ENCODE assay signal across 10 cellular contexts in the genomic region with DNA sequence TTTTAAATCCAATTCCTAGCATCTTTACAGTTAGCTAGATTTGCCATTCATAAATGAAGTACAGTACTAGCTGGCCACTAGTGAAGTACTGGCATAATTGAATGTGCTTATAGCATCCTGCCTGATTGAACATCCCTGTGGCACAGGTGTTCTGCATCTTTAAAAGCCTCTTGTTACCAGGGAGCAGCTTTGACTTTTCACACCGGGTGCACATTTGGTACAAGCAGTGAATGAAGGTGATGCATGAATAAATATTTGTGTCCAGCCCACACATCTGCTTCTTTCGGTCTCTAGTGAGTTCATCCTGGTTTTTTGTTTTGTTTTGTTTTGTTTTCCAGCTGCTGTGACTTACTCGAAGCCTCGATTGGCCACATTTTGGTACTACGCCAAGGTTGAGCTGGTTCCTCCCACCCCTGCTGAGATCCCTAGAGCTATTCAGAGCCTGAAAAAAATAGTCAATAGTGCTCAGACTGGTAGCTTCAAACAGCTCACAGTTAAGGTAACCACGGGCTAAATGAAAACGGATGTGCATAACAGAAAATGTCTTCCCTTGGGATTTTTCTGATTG. TPM values are rescaled to one million over a fixed set of nuclear protein-coding genes. Genes with fewer than 3 reads are reported as not detected.
A peak's percentile ranks its signal among the peaks of the same experiment; 100 is the strongest.
DNase-seq lines count a peak whose midpoint lies in the region; FAIRE-seq and TF ChIP-seq lines count a peak whose summit lies in the region.
"Had no signal": no experiment of that assay in that cellular context is flagged by ENCODE, and none has a peak within 500 bp of the region (broad histone marks: within the 10 kb centered on the region; RNA-seq: fewer than 3 reads in every experiment).

No MANE protein-coding gene starts in this region.

- peaks cover 6% of the 10 kb centered on the region for H3K79me2 ChIP-seq in trophoblast cell (ENCODE audit: control insufficient read depth, insufficient read depth, low read length, poor library complexity)

- in situ Hi-C loops in astrocyte of the spinal cord (cut with HindIII; ENCODE audit: low sequenced_read_pairs), result no loop called here

- H3K36me3 ChIP-seq in GM06990 (ENCODE audit: control insufficient read depth, insufficient read depth, low read length), result peaks cover 1% of the 10 kb centered on the region; the same call in 1 of the 2 replicates
- peaks cover 6 to 11% of the 10 kb centered on the region in 2 experiments for H3K36me3 ChIP-seq in trophoblast cell (ENCODE audit: control insufficient read depth in 1 of 2, insufficient read depth in 2 of 2, low read length in 2 of 2)
- peaks cover 8 to 16% of the 10 kb centered on the region in 2 donors for H3K36me3 ChIP-seq in kidney (ENCODE audit: control insufficient read depth in 1 of 2, insufficient read depth in 2 of 2, low read length in 2 of 2)

- peak overlapping the region; percentile 1 for H3K4ac ChIP-seq in trophoblast cell (ENCODE audit: low read depth, low read length)

- H2BK120ac ChIP-seq in trophoblast cell (ENCODE audit: insufficient read depth, low read length, poor library complexity), result no peak overlapping the region

- no peak for FAIRE-seq in kidney (lab: Jason Lieb, UNC)
- FAIRE-seq: endothelial cell of umbilical vein had no signal

- no peak overlapping the region for H2AFZ ChIP-seq in trophoblast cell (ENCODE audit: insufficient read depth, low read length, poor library complexity)

- TF ChIP-seq CTCF in GM06990 (IDR thresholded peaks at IDR 0.05; ENCODE audit: insufficient read depth, low read length, poor library complexity, severe bottlenecking), result no peak
- TF ChIP-seq CTCF in astrocyte of the spinal cord (IDR thresholded peaks at IDR 0.05; ENCODE audit: low read depth, low read length), result no peak
- no peak for TF ChIP-seq CTCF in kidney (IDR thresholded peaks at IDR 0.05; ENCODE audit: borderline replicate concordance, extremely low read depth, insufficient read depth)

- H3K9me3 ChIP-seq in trophoblast cell (ENCODE audit: insufficient read depth, low read depth, low read length) (no peaks in the 10 kb centered on the region), kidney (ENCODE audit: control insufficient read depth in 1 of 2, low read length in 2 of 2) (no peaks in the 10 kb centered on the region)
- H3K9me3 ChIP-seq: spleen had no signal

- no peak overlapping the region for H2BK5ac ChIP-seq in trophoblast cell (ENCODE audit: low read depth, low read length, poor library complexity)

- H4K91ac ChIP-seq in trophoblast cell (ENCODE audit: low read depth, low read length), result no peak overlapping the region

- H2AK5ac ChIP-seq in trophoblast cell (ENCODE audit: low read length), result no peak overlapping the region

- H3K27ac ChIP-seq in trophoblast cell (ENCODE audit: low read depth, low read length) (no peak overlapping the region), kidney (ENCODE audit: low read depth in 2 of 2, low read length in 2 of 2) (no peak overlapping the region)
- H3K27ac ChIP-seq: spleen had no signal

- H4K12ac ChIP-seq in trophoblast cell (ENCODE audit: low read depth, low read length), result no peak overlapping the region

- no peak overlapping the region for H3K23ac ChIP-seq in trophoblast cell (ENCODE audit: low read length)

- no peak overlapping the region for H3K4me2 ChIP-seq in trophoblast cell (ENCODE audit: low read length)

- H4K8ac ChIP-seq in trophoblast cell (ENCODE audit: low read depth, low read length), result no peak overlapping the region

- WGBS in trophoblast cell (ENCODE audit: extremely low coverage, insufficient coverage, insufficient read length), result no CpG with 5 or more reads among the region's 7 CpGs

- peaks cover 2% of the 10 kb centered on the region for H3K79me1 ChIP-seq in trophoblast cell (ENCODE audit: low read length)

- no peak overlapping the region for H2BK12ac ChIP-seq in trophoblast cell (ENCODE audit: low read length)

- H3K9ac ChIP-seq in trophoblast cell (ENCODE audit: low read length), result no peak overlapping the region
- H3K9ac ChIP-seq in kidney (ENCODE audit: low read length in 2 of 2), result no peak overlapping the region

- intact Hi-C loops in kidney (cut with DNase I), result no loop called here

- H3K14ac ChIP-seq in trophoblast cell (ENCODE audit: low read length), result no peak overlapping the region

- H3K4me1 ChIP-seq in trophoblast cell (ENCODE audit: control insufficient read depth in 1 of 2, insufficient read depth in 2 of 2, low read length in 2 of 2), result peaks cover 4% of the 10 kb centered on the region in 2 experiments
- H3K4me1 ChIP-seq in kidney (ENCODE audit: control insufficient read depth in 1 of 2, insufficient read depth in 1 of 2, low read depth in 1 of 2, low read length in 2 of 2), result peaks cover 0 to 6% of the 10 kb centered on the region in 2 donors

- no peak overlapping the region for H3K18ac ChIP-seq in trophoblast cell (ENCODE audit: low read length)

- H3K4me3 ChIP-seq in GM06990 (replicated peaks; ENCODE audit: low read depth, low read length) (no peak overlapping the region), astrocyte of the spinal cord (ENCODE audit: low read depth, low read length) (no peak overlapping the region), trophoblast cell (ENCODE audit: low read depth, low read length) (no peak overlapping the region), kidney (ENCODE audit: low read length in 2 of 2) (no peak overlapping the region)
- H3K4me3 ChIP-seq: spleen had no signal

- H3K27me3 ChIP-seq in GM06990 (replicated peaks; ENCODE audit: control insufficient read depth, insufficient read depth, low read length) (no peaks in the 10 kb centered on the region), trophoblast cell (ENCODE audit: insufficient read depth, low read length) (no peaks in the 10 kb centered on the region)
- H3K27me3 ChIP-seq: spleen had no signal

- DNase-seq in GM06990 (ENCODE audit: extremely low read depth, insufficient read length), result peak; percentile 13
- DNase-seq in NCI-H1694 (lab: John Stamatoyannopoulos, UW), result peak; percentile 3
- DNase-seq in astrocyte of the spinal cord (ENCODE audit: low read depth, low spot score), result peak; percentile 59
- no peak for DNase-seq in trophoblast cell
- no peak for DNase-seq in kidney
- DNase-seq in GM19240 (ENCODE audit: insufficient read length, low spot score), result no peak
- no peak for DNase-seq in activated CD8-positive, alpha-beta memory T cell treated with anti-CD3 and anti-CD28 coated beads, Interleukin-2, amount 50 U/mL, for 48 hours
- DNase-seq: NCI-H524, spleen had no signal

RNA-seq across cellular contexts. Expression of gene ATP5MG, which starts 5.3 kb away (rescaled TPM):
- polyA plus RNA-seq in trophoblast cell (2013), result 594 and 614 TPM in 2 replicates
- total RNA-seq in kidney, result 173 TPM
- polyA plus RNA-seq in kidney (ENCODE audit: insufficient read depth, low read depth, low replicate concordance), result 811 TPM

RNA-seq across cellular contexts. Expression of gene KMT2A, which starts 29.6 kb away (rescaled TPM):
- polyA plus RNA-seq in trophoblast cell (2013), result 8.9 and 9.1 TPM in 2 replicates
- 85.1 TPM for total RNA-seq in kidney
- 5.6 TPM for polyA plus RNA-seq in kidney (ENCODE audit: insufficient read depth, low read depth, low replicate concordance)

RNA-seq across cellular contexts. Expression of gene UBE4A, which starts 47.3 kb away (rescaled TPM):
- polyA plus RNA-seq in trophoblast cell (2013), result 26.0 and 26.1 TPM in 2 replicates
- total RNA-seq in kidney, result 39.2 TPM
- polyA plus RNA-seq in kidney (ENCODE audit: insufficient read depth, low read depth, low replicate concordance), result 11.2 TPM

Comparison
In these comparisons a context has a peak if more than half of its experiments do, and no peak if none do; other contexts are left out.
1. DNase-seq: peak in GM06990 (single experiment), NCI-H1694 (single experiment) and astrocyte of the spinal cord (single experiment); none in trophoblast cell (0 of 2), kidney (single experiment), GM19240 (single experiment) and activated CD8-positive, alpha-beta memory T cell treated with anti-CD3 and anti-CD28 coated beads, Interleukin-2, amount 50 U/mL, for 48 hours (single experiment).